19 cellular contexts compared by ENCODE assay signal in the genomic region with DNA sequence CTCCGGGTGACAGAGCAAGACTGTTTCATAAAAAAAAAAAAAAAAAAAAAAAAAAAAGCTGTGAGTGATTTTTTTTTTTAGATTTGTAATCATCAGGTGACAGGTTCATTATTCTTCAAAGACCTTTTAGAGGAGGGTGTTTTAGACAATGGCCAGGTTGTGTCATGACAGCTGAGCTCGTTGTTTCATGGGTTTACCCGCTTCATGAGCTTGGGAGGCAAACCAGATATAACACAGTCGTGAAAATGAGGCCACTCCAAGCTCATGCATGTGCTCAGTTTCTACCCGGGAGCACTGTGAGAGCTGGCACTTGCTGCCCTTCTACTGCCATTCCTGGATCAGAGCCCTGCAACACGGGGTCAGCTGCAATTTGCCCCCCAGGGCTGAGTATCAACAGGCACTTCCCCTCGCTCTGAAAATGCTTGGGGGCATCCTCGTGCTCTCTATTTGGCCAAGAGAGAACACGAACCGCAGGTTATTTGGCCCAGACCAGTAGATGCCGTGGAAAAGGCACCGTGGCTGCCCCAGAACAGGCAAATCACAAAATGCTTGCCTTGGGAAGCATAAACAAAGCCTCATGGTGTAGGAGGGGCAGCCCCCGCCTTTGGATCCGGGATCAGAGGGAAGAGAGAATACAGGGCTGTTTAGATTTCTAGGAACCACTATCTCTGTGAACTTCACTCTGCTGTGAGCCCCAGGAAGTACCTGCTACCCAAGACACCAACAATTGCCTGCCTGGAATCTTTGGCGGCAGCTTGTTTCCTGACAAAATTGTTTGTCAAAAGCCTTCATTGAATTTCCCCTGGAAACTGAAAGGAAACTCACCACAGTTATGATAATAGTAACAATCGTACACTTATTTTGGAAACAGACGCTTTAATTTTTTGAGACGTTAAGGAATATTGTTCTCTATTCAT.
A peak's percentile ranks its signal among the peaks of the same experiment; 100 is the strongest.
DNase-seq lines count a peak whose midpoint lies in the region; ATAC-seq and TF ChIP-seq lines count a peak whose summit lies in the region.
"Had no signal": no experiment of that assay in that cellular context is flagged by ENCODE, and none has a peak within 500 bp of the region (broad histone marks: within the 10 kb centered on the region; RNA-seq: fewer than 3 reads in every experiment).

No MANE protein-coding gene starts in this region.

- H3K36me3 Mint-ChIP-seq in endothelial cell (ENCODE audit: low read depth, unreplicated experiment), result no peaks in the 10 kb centered on the region
- H3K36me3 Mint-ChIP-seq in activated naive CD8-positive, alpha-beta T cell treated with anti-CD3 and anti-CD28 coated beads for 36 hours, result peaks cover 1% of the 10 kb centered on the region
- H3K36me3 Mint-ChIP-seq: CD4-positive, CD25-positive, alpha-beta regulatory T cell; mesothelial cell of epicardium; WTC11 had no signal

- peak overlapping the region; percentile 59 for H2AFZ ChIP-seq in osteoblast (ENCODE audit: low read length)

- no peaks in the 10 kb centered on the region for H3K9me3 ChIP-seq in left ventricle myocardium inferior (replicated peaks)
- H3K9me3 ChIP-seq in osteoblast (ENCODE audit: low read depth, low read length), result no peaks in the 10 kb centered on the region
- H3K9me3 ChIP-seq: neutrophil, upper lobe of left lung had no signal

- ATAC-seq in left ventricle myocardium superior, result no peak
- ATAC-seq: activated CD8-positive, alpha-beta T cell treated with anti-CD3 and anti-CD28 coated beads for 36 hours had no signal

- H3K79me2 ChIP-seq in osteoblast (ENCODE audit: insufficient read depth, low read length), result no peaks in the 10 kb centered on the region

- peaks cover 29% of the 10 kb centered on the region for H3K4me1 Mint-ChIP-seq in endothelial cell (ENCODE audit: unreplicated experiment)
- H3K4me1 Mint-ChIP-seq in activated naive CD8-positive, alpha-beta T cell treated with anti-CD3 and anti-CD28 coated beads for 36 hours, result peaks cover 10% of the 10 kb centered on the region

- no peaks in the 10 kb centered on the region for H4K20me1 ChIP-seq in osteoblast (ENCODE audit: insufficient read depth, low read length)

- TF ChIP-seq CTCF in left ventricle myocardium inferior (IDR thresholded peaks at IDR 0.05; ENCODE audit: borderline replicate concordance) (no peak), endothelial cell (IDR thresholded peaks at IDR 0.05; ENCODE audit: unreplicated experiment) (no peak), osteoblast (IDR thresholded peaks at IDR 0.05; ENCODE audit: extremely low read depth, low read depth, low read length) (no peak)

- peak overlapping the region; percentile 70 for H3K27ac Mint-ChIP-seq in endothelial cell (ENCODE audit: unreplicated experiment)
- no peak overlapping the region for H3K27ac Mint-ChIP-seq in activated naive CD8-positive, alpha-beta T cell treated with anti-CD3 and anti-CD28 coated beads for 36 hours
- H3K27ac Mint-ChIP-seq: activated CD8-positive, alpha-beta T cell treated with anti-CD3 and anti-CD28 coated beads for 36 hours; activated naive CD8-positive, alpha-beta T cell treated with anti-CD3 and anti-CD28 coated beads, Interleukin-2, amount 10 ng/mL, durations not matched to agents 7 days and 5 days; CD4-positive, CD25-positive, alpha-beta regulatory T cell; mesothelial cell of epicardium; WTC11 had no signal

- H3K4me2 ChIP-seq in osteoblast (ENCODE audit: insufficient read depth, low read length), result peak overlapping the region; percentile 75

- H3K27ac ChIP-seq in left ventricle myocardium inferior (replicated peaks), result peak overlapping the region; percentile 70
- peak overlapping the region; percentile 87 for H3K27ac ChIP-seq in osteoblast (ENCODE audit: low read depth, low read length)
- H3K27ac ChIP-seq: neutrophil had no signal

- H3K4me3 Mint-ChIP-seq in endothelial cell (ENCODE audit: unreplicated experiment), result no peak overlapping the region
- H3K4me3 Mint-ChIP-seq in activated naive CD8-positive, alpha-beta T cell treated with anti-CD3 and anti-CD28 coated beads for 36 hours, result no peak overlapping the region
- H3K4me3 Mint-ChIP-seq: activated CD8-positive, alpha-beta T cell treated with anti-CD3 and anti-CD28 coated beads for 36 hours; activated naive CD8-positive, alpha-beta T cell treated with anti-CD3 and anti-CD28 coated beads, Interleukin-2, amount 10 ng/mL, durations not matched to agents 7 days and 5 days; CD4-positive, CD25-positive, alpha-beta regulatory T cell; mesothelial cell of epicardium; WTC11 had no signal

- no peak for DNase-seq in left ventricle myocardium inferior
- no peak for DNase-seq in left ventricle myocardium superior
- DNase-seq in endothelial cell (ENCODE audit: low spot score), result no peak
- peak; percentile 67 for DNase-seq in osteoblast (ENCODE audit: insufficient read length, low spot score, missing footprints)
- no peak for DNase-seq in DMS79 (lab: John Stamatoyannopoulos, UW)
- DNase-seq in ureter (ENCODE audit: low spot score), result no peak
- no peak for DNase-seq in NCI-H146 treated with DMSO at 0.1 percent for 48 hours (lab: John Stamatoyannopoulos, UW; ENCODE audit: unreplicated experiment)
- DNase-seq in activated naive CD8-positive, alpha-beta T cell treated with anti-CD3 and anti-CD28 coated beads for 36 hours, result no peak
- DNase-seq: activated CD8-positive, alpha-beta T cell treated with anti-CD3 and anti-CD28 coated beads for 36 hours; activated naive CD8-positive, alpha-beta T cell treated with anti-CD3 and anti-CD28 coated beads, Interleukin-2, amount 10 ng/mL, durations not matched to agents 7 days and 5 days; CD4-positive, CD25-positive, alpha-beta regulatory T cell; cerebellar nuclear complex; islet precursor cell; NCI-H774; small intestine; upper lobe of left lung had no signal

- H3K27me3 ChIP-seq in left ventricle myocardium inferior (ENCODE audit: low read depth), result no peaks in the 10 kb centered on the region
- H3K27me3 ChIP-seq in osteoblast (ENCODE audit: insufficient read depth, low read length), result no peaks in the 10 kb centered on the region
- H3K27me3 ChIP-seq: upper lobe of left lung had no signal

- H3K4me3 ChIP-seq in left ventricle myocardium inferior (peak overlapping the region; percentile 36), osteoblast (ENCODE audit: insufficient read depth, low read length) (peak overlapping the region; percentile 47)

- H3K36me3 ChIP-seq in left ventricle myocardium inferior, result no peaks in the 10 kb centered on the region
- H3K36me3 ChIP-seq in osteoblast (ENCODE audit: insufficient read depth, low read length), result no peaks in the 10 kb centered on the region
- H3K36me3 ChIP-seq: neutrophil, upper lobe of left lung had no signal

- no peaks in the 10 kb centered on the region for H3K9me3 Mint-ChIP-seq in endothelial cell (ENCODE audit: unreplicated experiment)
- no peaks in the 10 kb centered on the region for H3K9me3 Mint-ChIP-seq in activated naive CD8-positive, alpha-beta T cell treated with anti-CD3 and anti-CD28 coated beads for 36 hours
- H3K9me3 Mint-ChIP-seq: activated CD8-positive, alpha-beta T cell treated with anti-CD3 and anti-CD28 coated beads for 36 hours; activated naive CD8-positive, alpha-beta T cell treated with anti-CD3 and anti-CD28 coated beads, Interleukin-2, amount 10 ng/mL, durations not matched to agents 7 days and 5 days; mesothelial cell of epicardium had no signal

- intact Hi-C loops in left ventricle myocardium inferior (cut with micrococcal nuclease), result loop anchor here (10.0 kb wide), 1 partner anchor 165 kb away; no protein-coding TSS in a partner anchor
- intact Hi-C loops in left ventricle myocardium superior (cut with micrococcal nuclease), result no loop called here

- peaks cover 3% of the 10 kb centered on the region for H3K27me3 Mint-ChIP-seq in endothelial cell (ENCODE audit: unreplicated experiment)
- peaks cover 17% of the 10 kb centered on the region for H3K27me3 Mint-ChIP-seq in activated naive CD8-positive, alpha-beta T cell treated with anti-CD3 and anti-CD28 coated beads for 36 hours
- H3K27me3 Mint-ChIP-seq: activated naive CD8-positive, alpha-beta T cell treated with anti-CD3 and anti-CD28 coated beads, Interleukin-2, amount 10 ng/mL, durations not matched to agents 7 days and 5 days had no signal

- H3K4me1 ChIP-seq in left ventricle myocardium inferior (peaks cover 25% of the 10 kb centered on the region), osteoblast (ENCODE audit: insufficient read depth, low read length) (peaks cover 31% of the 10 kb centered on the region)
